In the genomic region with DNA sequence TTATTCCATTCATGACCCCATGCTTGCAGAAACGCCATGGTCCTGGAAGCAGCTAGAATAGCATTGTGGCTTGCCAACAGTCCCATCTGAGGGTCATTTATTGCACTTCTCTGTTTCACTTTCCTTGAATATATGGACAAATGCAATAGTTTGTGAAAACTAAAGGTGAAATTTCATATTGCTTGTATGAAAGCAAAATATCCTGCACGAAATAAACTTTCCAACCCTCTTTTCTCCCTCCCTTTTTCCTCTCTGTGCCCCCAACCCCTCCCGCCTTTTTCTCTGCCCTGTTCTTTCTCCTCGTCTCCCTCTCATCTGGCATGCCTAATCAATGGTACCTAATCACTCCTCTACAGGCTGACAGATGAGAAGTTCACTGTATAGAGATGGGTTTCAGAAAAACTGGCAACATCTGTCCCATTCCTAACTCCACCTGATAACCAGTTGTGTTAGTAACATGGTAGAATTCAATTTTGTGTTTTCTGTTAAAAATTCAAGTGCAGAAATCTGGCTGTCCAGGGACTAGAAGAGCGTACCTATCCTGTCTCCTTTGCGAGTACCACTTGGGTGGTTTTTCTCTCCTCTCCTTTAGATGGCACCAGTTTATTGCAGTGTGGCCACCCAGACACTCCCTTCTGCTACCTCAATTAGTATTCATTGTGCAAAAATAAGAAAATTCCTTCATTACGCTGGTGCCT, we compare ENCODE assay signal across 10 cellular contexts.
DNase-seq lines count a peak whose midpoint lies in the region; ATAC-seq, FAIRE-seq and TF ChIP-seq lines count a peak whose summit lies in the region.
"Had no signal": no experiment of that assay in that cellular context is flagged by ENCODE, and none has a peak within 500 bp of the region (broad histone marks: within the 10 kb centered on the region; RNA-seq: fewer than 3 reads in every experiment).

No MANE protein-coding gene starts in this region.

- TF ChIP-seq EP300 in A549 (IDR thresholded peaks at IDR 0.05) = no peak

- ATAC-seq in A549 = peak; percentile 73 to 89; a peak in 5 of 6 replicates
- ATAC-seq in Panc1 = peak; percentile 73
- ATAC-seq in HG03565 (IDR thresholded peaks at IDR 0.05; ENCODE audit: unreplicated experiment) = no peak
- no peak for ATAC-seq in HG02981 (IDR thresholded peaks at IDR 0.05; ENCODE audit: unreplicated experiment)

- TF ChIP-seq CTCF in A549 (IDR thresholded peaks at IDR 0.05) (peak; percentile 90), LNCAP (IDR thresholded peaks at IDR 0.05) (peak; percentile 58), Panc1 (IDR thresholded peaks at IDR 0.05) (peak; percentile 84)

- no TSS peak for BruUV-seq in Panc1 (replicated peaks; lab: Mats Ljungman, UMichigan)

- H3K4me2 ChIP-seq in A549 = peak overlapping the region; percentile 23

- no peaks in the 10 kb centered on the region for H3K36me3 ChIP-seq in Panc1 (ENCODE audit: control insufficient read depth, insufficient read depth, low read length)

- in situ Hi-C loops in Panc1 (cut with HindIII; ENCODE audit: low pct_unique_long_range_greater_than_20kb, low sequenced_read_pairs) = no loop called here

- CTCF ChIA-PET in A549 (lab: Yijun Ruan, JAX) (interaction anchor here (0.6 to 7.8 kb wide), 48 partner anchors 8 to 955 kb away, joined by 3 to 134 read pairs (median 4); partner anchors contain the start of gene FOXA2), Panc1 (lab: Charles Lee) (interaction anchor here (1.0 kb wide), 1 partner anchor 202 kb away, joined by 14 read pairs; no protein-coding TSS in a partner anchor)

- intact Hi-C loops in Panc1 (cut with micrococcal nuclease; ENCODE audit: unreplicated experiment) = loop anchor here (5.0 kb wide), 2 partner anchors 202 to 297 kb away; no protein-coding TSS in a partner anchor

- H3K9me3 ChIP-seq in A549 = no peaks in the 10 kb centered on the region
- no peaks in the 10 kb centered on the region for H3K9me3 ChIP-seq in Panc1 (ENCODE audit: control insufficient read depth, insufficient read depth, low read depth, low read length)

- H3K4me3 ChIP-seq in A549 (no peak overlapping the region), Panc1 (ENCODE audit: low read depth in 2 of 2, low read length in 2 of 2) (no peak overlapping the region)

- TF ChIP-seq RAD21 in A549 (conservative IDR thresholded peaks at IDR 0.05 in 1 of 2, IDR thresholded peaks at IDR 0.05 in 1 of 2) = peak; percentile 99 to 100

- DNase-seq in A549 (ENCODE audit: low read depth in 1 of 2, low spot score in 1 of 2) (peak; percentile 64 to 74), Panc1 (ENCODE audit: low read depth, low spot score) (no peak), iPS-NIHi7 (ENCODE audit: extremely low spot score) (peak; percentile 36)
- DNase-seq in activated effector memory CD4-positive, alpha-beta T cell treated with anti-CD3 and anti-CD28 coated beads, Interleukin-2, amount 50 U/mL, for 16 hours = no peak
- no peak for DNase-seq in stimulated activated CD4-positive, alpha-beta T cell treated with anti-CD3 and anti-CD28 coated beads, Interleukin-2, amount 100 ng/mL, for 48 hours
- DNase-seq: activated CD8-positive, alpha-beta memory T cell treated with anti-CD3 and anti-CD28 coated beads, Interleukin-2, amount 50 U/mL, for 4 hours; central memory CD4-positive, alpha-beta T cell had no signal

- POLR2A ChIA-PET in A549 (lab: Yijun Ruan, JAX) = no interaction called here
- POLR2A ChIA-PET in Panc1 (lab: Charles Lee) = no interaction called here

- 47% methylated on average over 7 of the region's 7 CpGs for WGBS in A549 (ENCODE audit: missing lambda C conversion rate)

- H3K27me3 ChIP-seq in Panc1 (ENCODE audit: control insufficient read depth, insufficient read depth, low read length) = no peaks in the 10 kb centered on the region

- peak; percentile 96 for FAIRE-seq in A549 (lab: Jason Lieb, UNC)

- H3K27ac ChIP-seq in A549 (peak overlapping the region; percentile 57 to 67), Panc1 (ENCODE audit: low read length) (peak overlapping the region; percentile 58; the same call in 1 of the 2 replicates)

- TF ChIP-seq POLR2A in A549 (IDR thresholded peaks at IDR 0.05; ENCODE audit: low read length) = no peak

- H3K4me1 ChIP-seq in A549 (peaks cover 54% of the 10 kb centered on the region), Panc1 (ENCODE audit: control insufficient read depth, insufficient read depth, low read length) (peaks cover 33% of the 10 kb centered on the region)

TF ChIP-seq in A549, 52 proteins besides CTCF, POLR2A, EP300 and RAD21:
- TF ChIP-seq SMC3 (IDR thresholded peaks at IDR 0.05) (peak; percentile 98), CEBPB (IDR thresholded peaks at IDR 0.05) (peak in 1 of 2 experiments; percentile 27; a peak in 2 of 4 replicates), POLR2AphosphoS2 (conservative IDR thresholded peaks at IDR 0.05; ENCODE audit: low read length) (no peak)

Comparison
In these comparisons a context has a peak if more than half of its experiments do, and no peak if none do; other contexts are left out.
1. ATAC-seq: peak in A549 (2 of 2) and Panc1 (single experiment); none in HG03565 (single experiment) and HG02981 (single experiment).
2. DNase-seq: peak in A549 (2 of 2) and iPS-NIHi7 (single experiment); none in Panc1 (single experiment), activated effector memory CD4-positive, alpha-beta T cell treated with anti-CD3 and anti-CD28 coated beads, Interleukin-2, amount 50 U/mL, for 16 hours (single experiment) and stimulated activated CD4-positive, alpha-beta T cell treated with anti-CD3 and anti-CD28 coated beads, Interleukin-2, amount 100 ng/mL, for 48 hours (0 of 2).
3. Peak in every context shown above with its lines, with median percentiles within 50 percentile points of each other: CTCF ChIP-seq.